1 cellular context compared by ENCODE assay signal in the genomic region with DNA sequence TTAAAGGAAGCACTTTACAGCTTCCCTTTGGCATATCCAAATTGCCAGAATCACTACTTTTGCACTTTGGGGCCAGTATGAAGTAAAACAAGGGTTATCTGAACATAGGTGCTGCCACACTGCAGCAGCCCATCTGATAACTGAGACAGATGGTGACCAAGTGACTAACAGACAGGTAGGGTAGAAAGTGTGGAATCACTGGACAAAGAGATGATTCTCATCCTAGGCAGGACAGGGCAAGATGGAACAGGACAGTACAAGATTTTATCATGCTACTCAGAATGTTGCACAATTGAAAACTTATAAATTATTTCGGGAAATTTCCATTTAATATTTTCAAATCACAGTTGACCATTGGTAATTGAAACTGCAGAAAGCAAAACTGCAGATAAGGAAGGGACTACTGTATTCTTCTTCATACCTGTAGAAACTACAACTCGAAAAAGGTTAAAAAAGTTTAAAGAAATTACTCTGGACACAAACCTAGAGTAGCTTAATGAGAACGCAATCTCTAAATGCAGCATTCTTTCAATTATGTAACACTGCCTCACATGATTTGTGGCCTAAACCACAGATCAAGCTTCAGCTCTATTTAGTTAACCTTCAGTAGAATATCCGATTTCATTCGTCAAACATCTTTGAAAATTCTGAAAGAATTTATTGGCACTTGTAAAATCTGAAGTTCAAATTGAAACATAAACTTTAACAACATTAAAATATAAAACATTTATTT.
TF ChIP-seq lines count a peak whose summit lies in the region.

No MANE protein-coding gene starts in this region.

TF ChIP-seq in A549, 52 proteins besides CTCF, POLR2A, EP300 and RAD21 (continued from another document):
- TF ChIP-seq EHMT2 (IDR thresholded peaks at IDR 0.05; ENCODE audit: low read depth) = no peak
- TF ChIP-seq HOXA7 (CRISPR knock-in tag; IDR thresholded peaks at IDR 0.05) = no peak
- TF ChIP-seq, protein P1, sequence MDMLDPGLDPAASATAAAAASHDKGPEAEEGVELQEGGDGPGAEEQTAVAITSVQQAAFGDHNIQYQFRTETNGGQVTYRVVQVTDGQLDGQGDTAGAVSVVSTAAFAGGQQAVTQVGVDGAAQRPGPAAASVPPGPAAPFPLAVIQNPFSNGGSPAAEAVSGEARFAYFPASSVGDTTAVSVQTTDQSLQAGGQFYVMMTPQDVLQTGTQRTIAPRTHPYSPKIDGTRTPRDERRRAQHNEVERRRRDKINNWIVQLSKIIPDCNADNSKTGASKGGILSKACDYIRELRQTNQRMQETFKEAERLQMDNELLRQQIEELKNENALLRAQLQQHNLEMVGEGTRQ (IDR thresholded peaks at IDR 0.05) = no peak
- TF ChIP-seq, protein P2, sequence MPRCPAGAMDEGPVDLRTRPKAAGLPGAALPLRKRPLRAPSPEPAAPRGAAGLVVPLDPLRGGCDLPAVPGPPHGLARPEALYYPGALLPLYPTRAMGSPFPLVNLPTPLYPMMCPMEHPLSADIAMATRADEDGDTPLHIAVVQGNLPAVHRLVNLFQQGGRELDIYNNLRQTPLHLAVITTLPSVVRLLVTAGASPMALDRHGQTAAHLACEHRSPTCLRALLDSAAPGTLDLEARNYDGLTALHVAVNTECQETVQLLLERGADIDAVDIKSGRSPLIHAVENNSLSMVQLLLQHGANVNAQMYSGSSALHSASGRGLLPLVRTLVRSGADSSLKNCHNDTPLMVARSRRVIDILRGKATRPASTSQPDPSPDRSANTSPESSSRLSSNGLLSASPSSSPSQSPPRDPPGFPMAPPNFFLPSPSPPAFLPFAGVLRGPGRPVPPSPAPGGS (IDR thresholded peaks at IDR 0.05) = no peak
- TF ChIP-seq, protein P3, sequence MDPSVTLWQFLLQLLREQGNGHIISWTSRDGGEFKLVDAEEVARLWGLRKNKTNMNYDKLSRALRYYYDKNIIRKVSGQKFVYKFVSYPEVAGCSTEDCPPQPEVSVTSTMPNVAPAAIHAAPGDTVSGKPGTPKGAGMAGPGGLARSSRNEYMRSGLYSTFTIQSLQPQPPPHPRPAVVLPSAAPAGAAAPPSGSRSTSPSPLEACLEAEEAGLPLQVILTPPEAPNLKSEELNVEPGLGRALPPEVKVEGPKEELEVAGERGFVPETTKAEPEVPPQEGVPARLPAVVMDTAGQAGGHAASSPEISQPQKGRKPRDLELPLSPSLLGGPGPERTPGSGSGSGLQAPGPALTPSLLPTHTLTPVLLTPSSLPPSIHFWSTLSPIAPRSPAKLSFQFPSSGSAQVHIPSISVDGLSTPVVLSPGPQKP (IDR thresholded peaks at IDR 0.05; ENCODE audit: low read depth, low read length) = no peak
- no peak for TF ChIP-seq NFE2L2 (conservative IDR thresholded peaks at IDR 0.05; ENCODE audit: low read length)
- no peak for TF ChIP-seq ZFP36 (IDR thresholded peaks at IDR 0.05; ENCODE audit: borderline replicate concordance, partially characterized antibody)
- no peak for TF ChIP-seq JUN (IDR thresholded peaks at IDR 0.05)
- TF ChIP-seq PHF8 (IDR thresholded peaks at IDR 0.05; ENCODE audit: borderline replicate concordance, low read depth) = no peak
- TF ChIP-seq MAZ (IDR thresholded peaks at IDR 0.05; ENCODE audit: borderline replicate concordance, low read depth, low read length) = no peak
